Comparison of ENCODE assay signal across 1 cellular context in the genomic region with DNA sequence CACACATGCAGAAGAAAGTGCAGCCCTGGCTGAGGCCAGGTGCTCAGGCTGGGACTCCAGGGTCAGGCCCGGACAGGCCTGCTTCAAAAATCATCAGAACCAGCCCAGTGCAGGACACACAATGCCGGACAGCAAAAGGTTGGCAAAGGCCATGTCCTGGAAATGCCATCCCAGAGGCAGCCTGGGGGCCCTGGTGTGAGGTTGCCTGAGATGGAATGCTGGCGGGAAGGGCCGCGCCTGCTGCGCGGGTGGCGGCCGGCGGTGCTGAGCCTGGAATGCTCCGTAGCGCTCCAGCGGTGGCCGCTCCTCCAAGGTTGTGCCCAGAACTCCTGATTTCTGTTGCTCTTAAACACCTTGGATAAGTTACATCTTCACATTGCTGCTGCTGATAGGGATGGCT.
A peak's percentile ranks its signal among the peaks of the same experiment; 100 is the strongest.
TF ChIP-seq lines count a peak whose summit lies in the region.

No MANE protein-coding gene starts in this region.

TF ChIP-seq in K562, 482 proteins besides CTCF, POLR2A, EP300 and RAD21:
- TF ChIP-seq, protein P1, sequence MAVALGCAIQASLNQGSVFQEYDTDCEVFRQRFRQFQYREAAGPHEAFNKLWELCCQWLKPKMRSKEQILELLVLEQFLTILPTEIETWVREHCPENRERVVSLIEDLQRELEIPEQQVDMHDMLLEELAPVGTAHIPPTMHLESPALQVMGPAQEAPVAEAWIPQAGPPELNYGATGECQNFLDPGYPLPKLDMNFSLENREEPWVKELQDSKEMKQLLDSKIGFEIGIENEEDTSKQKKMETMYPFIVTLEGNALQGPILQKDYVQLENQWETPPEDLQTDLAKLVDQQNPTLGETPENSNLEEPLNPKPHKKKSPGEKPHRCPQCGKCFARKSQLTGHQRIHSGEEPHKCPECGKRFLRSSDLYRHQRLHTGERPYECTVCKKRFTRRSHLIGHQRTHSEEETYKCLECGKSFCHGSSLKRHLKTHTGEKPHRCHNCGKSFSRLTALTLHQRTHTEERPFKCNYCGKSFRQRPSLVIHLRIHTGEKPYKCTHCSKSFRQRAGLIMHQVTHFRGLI (CRISPR knock-in tag; IDR thresholded peaks at IDR 0.05), result no peak
- TF ChIP-seq, protein P2, sequence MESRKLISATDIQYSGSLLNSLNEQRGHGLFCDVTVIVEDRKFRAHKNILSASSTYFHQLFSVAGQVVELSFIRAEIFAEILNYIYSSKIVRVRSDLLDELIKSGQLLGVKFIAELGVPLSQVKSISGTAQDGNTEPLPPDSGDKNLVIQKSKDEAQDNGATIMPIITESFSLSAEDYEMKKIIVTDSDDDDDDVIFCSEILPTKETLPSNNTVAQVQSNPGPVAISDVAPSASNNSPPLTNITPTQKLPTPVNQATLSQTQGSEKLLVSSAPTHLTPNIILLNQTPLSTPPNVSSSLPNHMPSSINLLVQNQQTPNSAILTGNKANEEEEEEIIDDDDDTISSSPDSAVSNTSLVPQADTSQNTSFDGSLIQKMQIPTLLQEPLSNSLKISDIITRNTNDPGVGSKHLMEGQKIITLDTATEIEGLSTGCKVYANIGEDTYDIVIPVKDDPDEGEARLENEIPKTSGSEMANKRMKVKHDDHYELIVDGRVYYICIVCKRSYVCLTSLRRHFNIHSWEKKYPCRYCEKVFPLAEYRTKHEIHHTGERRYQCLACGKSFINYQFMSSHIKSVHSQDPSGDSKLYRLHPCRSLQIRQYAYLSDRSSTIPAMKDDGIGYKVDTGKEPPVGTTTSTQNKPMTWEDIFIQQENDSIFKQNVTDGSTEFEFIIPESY (CRISPR knock-in tag; IDR thresholded peaks at IDR 0.05), result peak; percentile 64; the same call in 1 of the 2 replicates
